Comparison of ENCODE assay signal across 24 cellular contexts in the genomic region with DNA sequence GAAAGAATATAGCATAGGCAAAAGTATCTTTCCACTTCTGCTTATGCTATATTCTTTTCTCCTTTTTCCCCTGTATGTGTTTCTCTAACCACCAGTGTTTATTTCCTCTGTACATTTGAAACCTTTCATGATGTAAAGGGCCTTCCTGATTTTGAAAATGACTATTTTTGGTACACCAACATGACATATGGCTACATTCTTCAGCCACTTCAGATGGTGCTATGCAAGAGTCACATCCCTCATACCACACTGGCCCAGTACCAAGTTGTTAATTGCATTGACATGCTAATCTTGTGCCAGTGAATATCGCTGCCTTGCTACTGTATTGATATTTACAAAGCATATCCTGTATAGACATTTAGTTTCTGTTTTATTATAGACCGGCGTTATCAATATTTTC.
"Had no signal": no experiment of that assay in that cellular context is flagged by ENCODE, and none has a peak within 500 bp of the region (broad histone marks: within the 10 kb centered on the region; RNA-seq: fewer than 3 reads in every experiment).

No MANE protein-coding gene starts in this region.

- H3K27ac Mint-ChIP-seq: activated B cell treated with CpG ODN at 0.5 μM for 24 hours; activated naive CD4-positive, alpha-beta T cell treated with anti-CD3 and anti-CD28 coated beads for 36 hours; activated naive CD8-positive, alpha-beta T cell treated with anti-CD3 and anti-CD28 coated beads, Interleukin-2, amount 10 ng/mL, durations not matched to agents 7 days and 5 days; natural killer cell had no signal

- H3K4me3 Mint-ChIP-seq: activated B cell treated with CpG ODN at 0.5 μM for 24 hours; activated naive CD4-positive, alpha-beta T cell treated with anti-CD3 and anti-CD28 coated beads for 36 hours; activated naive CD8-positive, alpha-beta T cell treated with anti-CD3 and anti-CD28 coated beads, Interleukin-2, amount 10 ng/mL, durations not matched to agents 7 days and 5 days; natural killer cell had no signal

- H3K9me3 ChIP-seq: testis, uterus had no signal

- H3K36me3 Mint-ChIP-seq: activated naive CD8-positive, alpha-beta T cell treated with anti-CD3 and anti-CD28 coated beads, Interleukin-2, amount 10 ng/mL, durations not matched to agents 7 days and 5 days had no signal

- H3K4me1 Mint-ChIP-seq: activated B cell treated with CpG ODN at 0.5 μM for 24 hours; activated naive CD8-positive, alpha-beta T cell treated with anti-CD3 and anti-CD28 coated beads, Interleukin-2, amount 10 ng/mL, durations not matched to agents 7 days and 5 days; natural killer cell had no signal

- DNase-seq: activated B cell treated with CpG ODN at 0.5 μM for 24 hours; activated CD4-positive, alpha-beta T cell treated with anti-CD3 and anti-CD28 coated beads for 4 hours; activated CD4-positive, alpha-beta T cell treated with anti-CD3 and anti-CD28 coated beads, Interleukin-2, amount 50 U/mL, for 48 hours; activated CD8-positive, alpha-beta memory T cell treated with anti-CD3 and anti-CD28 coated beads, Interleukin-2, amount 50 U/mL, for 48 hours; activated naive CD4-positive, alpha-beta T cell treated with anti-CD3 and anti-CD28 coated beads for 36 hours; activated naive CD8-positive, alpha-beta T cell treated with anti-CD3 and anti-CD28 coated beads, Interleukin-2, amount 10 ng/mL, durations not matched to agents 7 days and 5 days; activated T-cell treated with anti-CD3 and anti-CD28 coated beads, Interleukin-2, amount 50 U/mL, for 48 hours; amygdala; cerebellar nuclear complex; esophagus squamous epithelium; heart left ventricle; left ventricle myocardium superior; mammary epithelial cell; midbrain; natural killer cell; stimulated activated CD4-positive, alpha-beta T cell treated with anti-CD3 and anti-CD28 coated beads, Interleukin-2, amount 100 ng/mL, for 48 hours; stimulated activated CD8-positive, alpha-beta memory T cell treated with anti-CD3 and anti-CD28 coated beads, Interleukin-4, amount 100 ng/mL, for 48 hours; stimulated activated naive CD4-positive, alpha-beta T cell; testis; trophoblast cell; uterus had no signal

- H3K36me3 ChIP-seq: esophagus squamous epithelium, heart left ventricle, uterus had no signal

- H3K27me3 ChIP-seq: esophagus squamous epithelium, heart left ventricle, testis, uterus had no signal

- H3K4me2 ChIP-seq: smooth muscle cell had no signal

- H3K27me3 Mint-ChIP-seq: activated B cell treated with CpG ODN at 0.5 μM for 24 hours; activated naive CD8-positive, alpha-beta T cell treated with anti-CD3 and anti-CD28 coated beads, Interleukin-2, amount 10 ng/mL, durations not matched to agents 7 days and 5 days had no signal

- ATAC-seq: heart left ventricle, left ventricle myocardium superior, natural killer cell, sciatic nerve had no signal

- H3K4me1 ChIP-seq: esophagus squamous epithelium, heart left ventricle, testis, uterus had no signal

- H3K4me3 ChIP-seq: coronary artery, esophagus squamous epithelium, heart left ventricle, smooth muscle cell, testis, uterus had no signal

- H3K27ac ChIP-seq: coronary artery, esophagus squamous epithelium, heart left ventricle, testis, uterus had no signal
